1 cellular context compared by ENCODE assay signal in genomic region chr19:19171821-19172532, GRCh38.
TF ChIP-seq lines count a peak whose summit lies in the region.

No MANE protein-coding gene starts in this region.

TF ChIP-seq in HepG2, 621 proteins besides CTCF, POLR2A, EP300 and RAD21 (continued from another document and continues in another):
- TF ChIP-seq, protein P1, sequence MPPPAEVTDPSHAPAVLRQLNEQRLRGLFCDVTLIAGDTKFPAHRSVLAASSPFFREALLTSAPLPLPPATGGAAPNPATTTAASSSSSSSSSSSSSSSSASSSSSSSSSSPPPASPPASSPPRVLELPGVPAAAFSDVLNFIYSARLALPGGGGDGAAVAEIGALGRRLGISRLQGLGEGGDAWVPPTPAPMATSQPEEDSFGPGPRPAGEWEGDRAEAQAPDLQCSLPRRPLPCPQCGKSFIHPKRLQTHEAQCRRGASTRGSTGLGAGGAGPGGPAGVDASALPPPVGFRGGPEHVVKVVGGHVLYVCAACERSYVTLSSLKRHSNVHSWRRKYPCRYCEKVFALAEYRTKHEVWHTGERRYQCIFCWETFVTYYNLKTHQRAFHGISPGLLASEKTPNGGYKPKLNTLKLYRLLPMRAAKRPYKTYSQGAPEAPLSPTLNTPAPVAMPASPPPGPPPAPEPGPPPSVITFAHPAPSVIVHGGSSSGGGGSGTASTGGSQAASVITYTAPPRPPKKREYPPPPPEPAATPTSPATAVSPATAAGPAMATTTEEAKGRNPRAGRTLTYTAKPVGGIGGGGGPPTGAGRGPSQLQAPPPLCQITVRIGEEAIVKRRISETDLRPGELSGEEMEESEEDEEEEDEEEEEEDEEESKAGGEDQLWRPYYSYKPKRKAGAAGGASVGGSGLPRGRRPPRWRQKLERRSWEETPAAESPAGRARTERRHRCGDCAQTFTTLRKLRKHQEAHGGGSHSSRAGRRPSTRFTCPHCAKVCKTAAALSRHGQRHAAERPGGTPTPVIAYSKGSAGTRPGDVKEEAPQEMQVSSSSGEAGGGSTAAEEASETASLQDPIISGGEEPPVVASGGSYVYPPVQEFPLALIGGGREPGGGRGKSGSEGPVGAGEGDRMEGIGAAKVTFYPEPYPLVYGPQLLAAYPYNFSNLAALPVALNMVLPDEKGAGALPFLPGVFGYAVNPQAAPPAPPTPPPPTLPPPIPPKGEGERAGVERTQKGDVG (CRISPR knock-in tag; IDR thresholded peaks at IDR 0.05; ENCODE audit: borderline replicate concordance) = 0 out of 2 replicates have a peak, but pooled peaks have one; percentile 34
- TF ChIP-seq ZNF124 (CRISPR knock-in tag; IDR thresholded peaks at IDR 0.05) (no peak), ZNF761 (CRISPR knock-in tag; conservative IDR thresholded peaks at IDR 0.05) (0 out of 2 replicates have a peak, but pooled peaks have one; percentile 61), YEATS4 (CRISPR knock-in tag; IDR thresholded peaks at IDR 0.05; ENCODE audit: borderline replicate concordance) (0 out of 2 replicates have a peak, but pooled peaks have one; percentile 42), NFYC (CRISPR knock-in tag; IDR thresholded peaks at IDR 0.05) (no peak), KDM2A (CRISPR knock-in tag; IDR thresholded peaks at IDR 0.05; ENCODE audit: borderline replicate concordance, low read depth) (peak; percentile 78), FOXJ3 (CRISPR knock-in tag; IDR thresholded peaks at IDR 0.05; ENCODE audit: borderline replicate concordance) (peak; percentile 59; the same call in 1 of the 2 replicates), ZNF567 (CRISPR knock-in tag; IDR thresholded peaks at IDR 0.05; ENCODE audit: borderline replicate concordance) (0 out of 2 replicates have a peak, but pooled peaks have one; percentile 85), ZNF775 (CRISPR knock-in tag; IDR thresholded peaks at IDR 0.05; ENCODE audit: borderline replicate concordance) (no peak), IRF9 (CRISPR knock-in tag; IDR thresholded peaks at IDR 0.05; ENCODE audit: borderline replicate concordance) (peak; percentile 57; the same call in 1 of the 2 replicates), DMAP1 (CRISPR knock-in tag; IDR thresholded peaks at IDR 0.05) (peak; percentile 60), ZNF770 (CRISPR knock-in tag; IDR thresholded peaks at IDR 0.05) (peak; percentile 73), SP4 (CRISPR knock-in tag; IDR thresholded peaks at IDR 0.05) (peak; percentile 69; the same call in 1 of the 2 replicates), KMT2B (CRISPR knock-in tag; IDR thresholded peaks at IDR 0.05) (0 out of 2 replicates have a peak, but pooled peaks have one; percentile 37), ZNF605 (CRISPR knock-in tag; IDR thresholded peaks at IDR 0.05) (no peak), ZNF232 (CRISPR knock-in tag; IDR thresholded peaks at IDR 0.05; ENCODE audit: borderline replicate concordance) (no peak), KDM4B (CRISPR knock-in tag; IDR thresholded peaks at IDR 0.05) (0 out of 2 replicates have a peak, but pooled peaks have one; percentile 86), U2AF2 (IDR thresholded peaks at IDR 0.05; ENCODE audit: low read depth, low read length) (no peak), PATZ1 (CRISPR knock-in tag; IDR thresholded peaks at IDR 0.05) (peak; percentile 99), ELF1 (CRISPR knock-in tag; IDR thresholded peaks at IDR 0.05) (no peak; the same call in 1 of the 2 replicates), PCBP2 (optimal IDR thresholded peaks at IDR 0.05; ENCODE audit: low read depth, low read length, poor library complexity, severe bottlenecking) (no peak), RBAK (CRISPR knock-in tag; IDR thresholded peaks at IDR 0.05) (no peak), NONO (IDR thresholded peaks at IDR 0.05) (no peak), NONO (CRISPR knock-in tag; conservative IDR thresholded peaks at IDR 0.05) (peak; percentile 33; the same call in 1 of the 2 replicates), NR2F6 (IDR thresholded peaks at IDR 0.05) (no peak), NR2F6 (CRISPR knock-in tag; IDR thresholded peaks at IDR 0.05) (peak; percentile 81), ZMAT3 (CRISPR knock-in tag; conservative IDR thresholded peaks at IDR 0.05) (no peak), ZNF788 (CRISPR knock-in tag; IDR thresholded peaks at IDR 0.05; ENCODE audit: borderline replicate concordance) (peak; percentile 70), AGO2 (optimal IDR thresholded peaks at IDR 0.05; ENCODE audit: low read depth, low read length) (peak; percentile 63), THAP11 (CRISPR knock-in tag; IDR thresholded peaks at IDR 0.05) (peak; percentile 72), HDAC2 (CRISPR knock-in tag; IDR thresholded peaks at IDR 0.05) (peak; percentile 72), ZBTB21 (CRISPR knock-in tag; IDR thresholded peaks at IDR 0.05) (0 out of 2 replicates have a peak, but pooled peaks have one; percentile 27), FOXO1 (CRISPR knock-in tag; IDR thresholded peaks at IDR 0.05) (peak; percentile 93), ZNF543 (CRISPR knock-in tag; IDR thresholded peaks at IDR 0.05) (0 out of 2 replicates have a peak, but pooled peaks have one; percentile 42), SP5 (CRISPR knock-in tag; IDR thresholded peaks at IDR 0.05; ENCODE audit: borderline replicate concordance, low read depth) (peak; percentile 92), HCFC1 (IDR thresholded peaks at IDR 0.05; ENCODE audit: low read depth, low read length) (no peak)
- TF ChIP-seq, protein P2, sequence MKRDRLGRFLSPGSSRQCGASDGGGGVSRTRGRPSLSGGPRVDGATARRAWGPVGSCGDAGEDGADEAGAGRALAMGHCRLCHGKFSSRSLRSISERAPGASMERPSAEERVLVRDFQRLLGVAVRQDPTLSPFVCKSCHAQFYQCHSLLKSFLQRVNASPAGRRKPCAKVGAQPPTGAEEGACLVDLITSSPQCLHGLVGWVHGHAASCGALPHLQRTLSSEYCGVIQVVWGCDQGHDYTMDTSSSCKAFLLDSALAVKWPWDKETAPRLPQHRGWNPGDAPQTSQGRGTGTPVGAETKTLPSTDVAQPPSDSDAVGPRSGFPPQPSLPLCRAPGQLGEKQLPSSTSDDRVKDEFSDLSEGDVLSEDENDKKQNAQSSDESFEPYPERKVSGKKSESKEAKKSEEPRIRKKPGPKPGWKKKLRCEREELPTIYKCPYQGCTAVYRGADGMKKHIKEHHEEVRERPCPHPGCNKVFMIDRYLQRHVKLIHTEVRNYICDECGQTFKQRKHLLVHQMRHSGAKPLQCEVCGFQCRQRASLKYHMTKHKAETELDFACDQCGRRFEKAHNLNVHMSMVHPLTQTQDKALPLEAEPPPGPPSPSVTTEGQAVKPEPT (CRISPR knock-in tag; IDR thresholded peaks at IDR 0.05; ENCODE audit: low read depth) = no peak
- TF ChIP-seq, protein P3, sequence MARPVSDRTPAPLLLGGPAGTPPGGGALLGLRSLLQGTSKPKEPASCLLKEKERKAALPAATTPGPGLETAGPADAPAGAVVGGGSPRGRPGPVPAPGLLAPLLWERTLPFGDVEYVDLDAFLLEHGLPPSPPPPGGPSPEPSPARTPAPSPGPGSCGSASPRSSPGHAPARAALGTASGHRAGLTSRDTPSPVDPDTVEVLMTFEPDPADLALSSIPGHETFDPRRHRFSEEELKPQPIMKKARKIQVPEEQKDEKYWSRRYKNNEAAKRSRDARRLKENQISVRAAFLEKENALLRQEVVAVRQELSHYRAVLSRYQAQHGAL (CRISPR knock-in tag; IDR thresholded peaks at IDR 0.05; ENCODE audit: not compliant biosample characterization) = no peak
- TF ChIP-seq, protein P4, sequence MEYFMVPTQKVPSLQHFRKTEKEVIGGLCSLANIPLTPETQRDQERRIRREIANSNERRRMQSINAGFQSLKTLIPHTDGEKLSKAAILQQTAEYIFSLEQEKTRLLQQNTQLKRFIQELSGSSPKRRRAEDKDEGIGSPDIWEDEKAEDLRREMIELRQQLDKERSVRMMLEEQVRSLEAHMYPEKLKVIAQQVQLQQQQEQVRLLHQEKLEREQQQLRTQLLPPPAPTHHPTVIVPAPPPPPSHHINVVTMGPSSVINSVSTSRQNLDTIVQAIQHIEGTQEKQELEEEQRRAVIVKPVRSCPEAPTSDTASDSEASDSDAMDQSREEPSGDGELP (IDR thresholded peaks at IDR 0.05; ENCODE audit: borderline replicate concordance, low read depth) = peak; percentile 92
- TF ChIP-seq, protein P5, sequence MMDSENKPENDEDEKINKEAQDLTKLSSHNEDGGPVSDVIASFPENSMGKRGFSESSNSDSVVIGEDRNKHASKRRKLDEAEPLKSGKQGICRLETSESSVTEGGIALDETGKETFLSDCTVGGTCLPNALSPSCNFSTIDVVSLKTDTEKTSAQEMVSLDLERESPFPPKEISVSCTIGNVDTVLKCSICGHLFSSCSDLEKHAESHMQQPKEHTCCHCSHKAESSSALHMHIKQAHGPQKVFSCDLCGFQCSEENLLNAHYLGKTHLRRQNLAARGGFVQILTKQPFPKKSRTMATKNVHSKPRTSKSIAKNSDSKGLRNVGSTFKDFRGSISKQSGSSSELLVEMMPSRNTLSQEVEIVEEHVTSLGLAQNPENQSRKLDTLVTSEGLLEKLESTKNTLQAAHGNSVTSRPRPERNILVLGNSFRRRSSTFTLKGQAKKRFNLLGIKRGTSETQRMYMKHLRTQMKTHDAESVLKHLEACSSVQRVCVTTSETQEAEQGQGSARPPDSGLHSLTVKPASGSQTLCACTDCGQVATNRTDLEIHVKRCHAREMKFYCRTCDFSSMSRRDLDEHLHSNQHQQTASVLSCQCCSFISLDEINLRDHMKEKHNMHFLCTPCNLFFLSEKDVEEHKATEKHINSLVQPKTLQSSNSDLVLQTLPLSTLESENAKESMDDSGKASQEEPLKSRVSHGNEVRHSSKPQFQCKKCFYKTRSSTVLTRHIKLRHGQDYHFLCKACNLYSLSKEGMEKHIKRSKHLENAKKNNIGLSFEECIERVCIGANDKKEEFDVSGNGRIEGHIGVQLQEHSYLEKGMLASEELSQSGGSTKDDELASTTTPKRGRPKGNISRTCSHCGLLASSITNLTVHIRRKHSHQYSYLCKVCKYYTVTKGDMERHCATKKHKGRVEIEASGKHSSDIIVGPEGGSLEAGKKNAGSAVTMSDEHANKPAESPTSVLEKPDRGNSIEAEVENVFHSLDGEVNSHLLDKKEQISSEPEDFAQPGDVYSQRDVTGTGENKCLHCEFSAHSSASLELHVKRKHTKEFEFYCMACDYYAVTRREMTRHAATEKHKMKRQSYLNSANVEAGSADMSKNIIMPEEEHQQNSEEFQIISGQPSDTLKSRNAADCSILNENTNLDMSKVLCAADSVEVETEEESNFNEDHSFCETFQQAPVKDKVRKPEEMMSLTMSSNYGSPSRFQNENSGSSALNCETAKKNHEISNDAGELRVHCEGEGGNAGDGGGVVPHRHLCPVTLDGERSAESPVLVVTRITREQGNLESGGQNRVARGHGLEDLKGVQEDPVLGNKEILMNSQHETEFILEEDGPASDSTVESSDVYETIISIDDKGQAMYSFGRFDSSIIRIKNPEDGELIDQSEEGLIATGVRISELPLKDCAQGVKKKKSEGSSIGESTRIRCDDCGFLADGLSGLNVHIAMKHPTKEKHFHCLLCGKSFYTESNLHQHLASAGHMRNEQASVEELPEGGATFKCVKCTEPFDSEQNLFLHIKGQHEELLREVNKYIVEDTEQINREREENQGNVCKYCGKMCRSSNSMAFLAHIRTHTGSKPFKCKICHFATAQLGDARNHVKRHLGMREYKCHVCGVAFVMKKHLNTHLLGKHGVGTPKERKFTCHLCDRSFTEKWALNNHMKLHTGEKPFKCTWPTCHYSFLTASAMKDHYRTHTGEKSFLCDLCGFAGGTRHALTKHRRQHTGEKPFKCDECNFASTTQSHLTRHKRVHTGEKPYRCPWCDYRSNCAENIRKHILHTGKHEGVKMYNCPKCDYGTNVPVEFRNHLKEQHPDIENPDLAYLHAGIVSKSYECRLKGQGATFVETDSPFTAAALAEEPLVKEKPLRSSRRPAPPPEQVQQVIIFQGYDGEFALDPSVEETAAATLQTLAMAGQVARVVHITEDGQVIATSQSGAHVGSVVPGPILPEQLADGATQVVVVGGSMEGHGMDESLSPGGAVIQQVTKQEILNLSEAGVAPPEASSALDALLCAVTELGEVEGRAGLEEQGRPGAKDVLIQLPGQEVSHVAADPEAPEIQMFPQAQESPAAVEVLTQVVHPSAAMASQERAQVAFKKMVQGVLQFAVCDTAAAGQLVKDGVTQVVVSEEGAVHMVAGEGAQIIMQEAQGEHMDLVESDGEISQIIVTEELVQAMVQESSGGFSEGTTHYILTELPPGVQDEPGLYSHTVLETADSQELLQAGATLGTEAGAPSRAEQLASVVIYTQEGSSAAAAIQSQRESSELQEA (CRISPR knock-in tag; IDR thresholded peaks at IDR 0.05; ENCODE audit: not compliant biosample characterization) = no peak
